Comparison of ENCODE assay signal across 14 cellular contexts in the genomic region with DNA sequence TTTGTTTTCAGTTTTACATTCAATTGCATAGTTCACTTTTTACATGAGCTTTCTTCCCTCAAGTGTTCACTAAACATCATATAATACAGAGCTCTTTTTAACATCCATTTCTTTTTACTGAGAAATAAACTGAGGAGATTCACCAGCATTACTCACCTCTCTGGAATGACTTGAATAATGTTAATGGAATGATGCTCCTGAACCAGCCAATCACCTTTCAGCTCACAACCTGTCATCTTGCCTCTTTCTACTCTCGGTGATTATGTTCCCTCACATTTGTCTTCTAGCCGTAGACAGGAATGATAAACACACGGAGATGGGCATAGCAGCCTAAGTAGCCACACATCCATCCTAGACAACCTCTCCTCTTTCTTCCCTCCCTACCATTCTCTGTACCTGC.
A peak's percentile ranks its signal among the peaks of the same experiment; 100 is the strongest.
DNase-seq lines count a peak whose midpoint lies in the region; FAIRE-seq and TF ChIP-seq lines count a peak whose summit lies in the region.
"Had no signal": no experiment of that assay in that cellular context is flagged by ENCODE, and none has a peak within 500 bp of the region (broad histone marks: within the 10 kb centered on the region; RNA-seq: fewer than 3 reads in every experiment).

No MANE protein-coding gene starts in this region.

- no peaks in the 10 kb centered on the region for H3K36me3 ChIP-seq in ACC112 (ENCODE audit: insufficient read depth, low read length)

- H3K4me3 Mint-ChIP-seq in HFFc6, result peak overlapping the region; percentile 1
- no peak overlapping the region for H3K4me3 Mint-ChIP-seq in activated naive CD4-positive, alpha-beta T cell treated with anti-CD3 and anti-CD28 coated beads for 36 hours
- H3K4me3 Mint-ChIP-seq: B cell; central memory CD8-positive, alpha-beta T cell had no signal

- H3K4me1 Mint-ChIP-seq in HFFc6 (ENCODE audit: low read depth), result peaks cover 23% of the 10 kb centered on the region
- H3K4me1 Mint-ChIP-seq in activated naive CD4-positive, alpha-beta T cell treated with anti-CD3 and anti-CD28 coated beads for 36 hours (ENCODE audit: low read depth), result no peaks in the 10 kb centered on the region
- H3K4me1 Mint-ChIP-seq: B cell; central memory CD8-positive, alpha-beta T cell had no signal

- CTCF ChIA-PET in activated naive CD4-positive, alpha-beta T cell treated with anti-CD3 and anti-CD28 coated beads for 36 hours (lab: Charles Lee), result no interaction called here

- peak overlapping the region; percentile 29 for H2AFZ ChIP-seq in ACC112 (ENCODE audit: low read length, unreplicated experiment)

- H3K27me3 Mint-ChIP-seq in HFFc6 (ENCODE audit: insufficient read depth), result peaks cover 2% of the 10 kb centered on the region; the same call in 1 of the 2 replicates
- no peaks in the 10 kb centered on the region for H3K27me3 Mint-ChIP-seq in activated naive CD4-positive, alpha-beta T cell treated with anti-CD3 and anti-CD28 coated beads for 36 hours (ENCODE audit: low read depth)

- no peak for FAIRE-seq in frontal cortex (lab: Jason Lieb, UNC)
- FAIRE-seq: TTC549 had no signal

- peaks cover 5% of the 10 kb centered on the region for H3K9me3 Mint-ChIP-seq in HFFc6
- no peaks in the 10 kb centered on the region for H3K9me3 Mint-ChIP-seq in activated naive CD4-positive, alpha-beta T cell treated with anti-CD3 and anti-CD28 coated beads for 36 hours

- peaks cover 19% of the 10 kb centered on the region for H3K4me1 ChIP-seq in ACC112 (ENCODE audit: control insufficient read depth, insufficient read depth, low read length, unreplicated experiment)

- H3K36me3 Mint-ChIP-seq in HFFc6 (ENCODE audit: low read depth), result no peaks in the 10 kb centered on the region
- no peaks in the 10 kb centered on the region for H3K36me3 Mint-ChIP-seq in activated naive CD4-positive, alpha-beta T cell treated with anti-CD3 and anti-CD28 coated beads for 36 hours (ENCODE audit: low read depth)

- H3K27ac ChIP-seq in ACC112 (ENCODE audit: low read depth, low read length), result no peak overlapping the region
- H3K27ac ChIP-seq: skin epidermis had no signal

- intact Hi-C loops in activated naive CD4-positive, alpha-beta T cell treated with anti-CD3 and anti-CD28 coated beads for 36 hours (cut with micrococcal nuclease), result no loop called here

- no peaks in the 10 kb centered on the region for H3K27me3 ChIP-seq in ACC112 (ENCODE audit: insufficient read depth, low read length)

- H3K79me2 ChIP-seq in ACC112 (ENCODE audit: control insufficient read depth, insufficient read depth, low read length, unreplicated experiment), result no peaks in the 10 kb centered on the region

- H3K4me3 ChIP-seq in ACC112 (ENCODE audit: low read depth, low read length), result no peak overlapping the region
- H3K4me3 ChIP-seq: skin epidermis had no signal

- no peak for TF ChIP-seq CTCF in HFFc6 (IDR thresholded peaks at IDR 0.05)

- DNase-seq in HFFc6 (peak; percentile 81), amniotic epithelial cell (ENCODE audit: low read depth) (peak; percentile 94), iPS DF 4.7 (ENCODE audit: extremely low read depth, low spot score) (peak; percentile 16), D341Med (ENCODE audit: low spot score) (no peak), frontal cortex (ENCODE audit: low spot score in 2 of 2) (no peak), SKM-1 (lab: John Stamatoyannopoulos, UW; ENCODE audit: unreplicated experiment) (no peak)
- DNase-seq in activated naive CD4-positive, alpha-beta T cell treated with anti-CD3 and anti-CD28 coated beads for 36 hours, result no peak
- DNase-seq: head of caudate nucleus, NCI-H1417 treated with DMSO at 0.1 percent for 48 hours had no signal

- H3K27ac Mint-ChIP-seq in HFFc6, result peak overlapping the region; percentile 29; the same call in 1 of the 2 replicates
- no peak overlapping the region for H3K27ac Mint-ChIP-seq in activated naive CD4-positive, alpha-beta T cell treated with anti-CD3 and anti-CD28 coated beads for 36 hours
- H3K27ac Mint-ChIP-seq: B cell had no signal

Comparison
In these comparisons a context has a peak if more than half of its experiments do, and no peak if none do; other contexts are left out.
1. DNase-seq: peak in HFFc6 (single experiment), amniotic epithelial cell (single experiment) and iPS DF 4.7 (single experiment); none in D341Med (single experiment), activated naive CD4-positive, alpha-beta T cell treated with anti-CD3 and anti-CD28 coated beads for 36 hours (single experiment), frontal cortex (0 of 2) and SKM-1 (single experiment).